20 cellular contexts compared by ENCODE assay signal in the genomic region with DNA sequence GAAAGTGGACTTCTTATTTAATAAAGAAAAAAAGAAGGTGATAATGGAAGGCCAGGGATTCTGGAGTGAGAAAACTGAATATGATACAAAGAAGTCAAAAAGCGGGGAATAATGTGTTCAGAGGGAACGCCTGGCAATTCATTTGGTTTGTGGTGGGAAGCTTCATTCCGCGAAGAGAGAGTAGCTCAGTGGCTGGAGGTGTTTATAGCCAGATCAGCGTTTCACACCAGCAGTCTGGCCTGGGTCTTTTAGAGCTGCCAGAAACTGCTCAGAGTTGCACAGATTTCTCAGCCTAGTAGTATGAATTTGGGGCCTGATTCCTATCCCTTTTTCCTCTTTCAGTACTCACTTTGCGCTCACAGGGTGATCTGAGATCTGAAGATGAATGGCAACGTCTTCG.
DNase-seq lines count a peak whose midpoint lies in the region; ATAC-seq and TF ChIP-seq lines count a peak whose summit lies in the region.
"Had no signal": no experiment of that assay in that cellular context is flagged by ENCODE, and none has a peak within 500 bp of the region (broad histone marks: within the 10 kb centered on the region; RNA-seq: fewer than 3 reads in every experiment).

No MANE protein-coding gene starts in this region.

- no peaks in the 10 kb centered on the region for H3K79me2 ChIP-seq in PC-3 (ENCODE audit: low read length)

- H3K9me3 ChIP-seq in heart right ventricle (no peaks in the 10 kb centered on the region), PC-3 (ENCODE audit: low read length) (no peaks in the 10 kb centered on the region)
- H3K9me3 ChIP-seq: adrenal gland, mucosa of descending colon had no signal

- peak overlapping the region; percentile 79 to 93 (median 88) for H3K27ac Mint-ChIP-seq in nephron
- no peak overlapping the region for H3K27ac Mint-ChIP-seq in T-helper 2 cell treated with Interferon-gamma antibody and Interleukin-4, amounts not matched to agents 5 μg/mL and 100 μg/mL, for 36 hours
- H3K27ac Mint-ChIP-seq: activated T-helper 17 cell treated with anti-CD3 and anti-CD28 coated beads, Interleukin-2, amount 50 U/mL, for 72 hours; CD14-positive monocyte had no signal

- ATAC-seq in heart right ventricle: peak in 1 of 8 donors; percentile 23
- no peak for ATAC-seq in left ventricle myocardium superior
- no peak for ATAC-seq in GM21717 (IDR thresholded peaks at IDR 0.05; ENCODE audit: unreplicated experiment)
- ATAC-seq in HG03432 (IDR thresholded peaks at IDR 0.05; ENCODE audit: unreplicated experiment): no peak
- ATAC-seq in PC-3: no peak
- ATAC-seq: activated T-helper 17 cell treated with anti-CD3 and anti-CD28 coated beads, Interleukin-2, amount 50 U/mL, for 72 hours; foreskin keratinocyte; left cardiac atrium; mucosa of descending colon had no signal

- H3K36me3 ChIP-seq in heart right ventricle: no peaks in the 10 kb centered on the region
- no peaks in the 10 kb centered on the region for H3K36me3 ChIP-seq in PC-3 (ENCODE audit: low read depth, low read length)
- H3K36me3 ChIP-seq: adrenal gland had no signal

- H4K20me1 ChIP-seq in PC-3 (ENCODE audit: low read length): no peaks in the 10 kb centered on the region

- 63 to 71% methylated on average over 8 of the region's 8 CpGs for WGBS in heart right ventricle, 2 donors

- no peaks in the 10 kb centered on the region for H3K36me3 Mint-ChIP-seq in nephron (ENCODE audit: low read depth)
- H3K36me3 Mint-ChIP-seq in T-helper 2 cell treated with Interferon-gamma antibody and Interleukin-4, amounts not matched to agents 5 μg/mL and 100 μg/mL, for 36 hours (ENCODE audit: low read depth): no peaks in the 10 kb centered on the region
- H3K36me3 Mint-ChIP-seq: CD14-positive monocyte had no signal

- no TSS peak for BruUV-seq in PC-3 (replicated peaks; lab: Mats Ljungman, UMichigan)

- H3K9me3 Mint-ChIP-seq in nephron: no peaks in the 10 kb centered on the region
- no peaks in the 10 kb centered on the region for H3K9me3 Mint-ChIP-seq in T-helper 2 cell treated with Interferon-gamma antibody and Interleukin-4, amounts not matched to agents 5 μg/mL and 100 μg/mL, for 36 hours
- H3K9me3 Mint-ChIP-seq: activated T-helper 17 cell treated with anti-CD3 and anti-CD28 coated beads, Interleukin-2, amount 50 U/mL, for 72 hours; CD14-positive monocyte had no signal

- H3K27me3 ChIP-seq in heart right ventricle: no peaks in the 10 kb centered on the region
- H3K27me3 ChIP-seq in PC-3 (ENCODE audit: low read length): no peaks in the 10 kb centered on the region
- H3K27me3 ChIP-seq: adrenal gland, foreskin keratinocyte had no signal

- H3K27ac ChIP-seq in heart right ventricle: peak overlapping the region in 8 of 10 donors; percentile 19 to 70 (median 46)
- peak overlapping the region; percentile 16 for H3K27ac ChIP-seq in caudate nucleus (ENCODE audit: low read depth, low read length)
- no peak overlapping the region for H3K27ac ChIP-seq in PC-3 (ENCODE audit: low read length)
- H3K27ac ChIP-seq: adrenal gland, foreskin keratinocyte had no signal

- intact Hi-C loops in heart right ventricle (cut with DNase I) (no loop called here), left ventricle myocardium superior (cut with micrococcal nuclease) (no loop called here), PC-3 (cut with micrococcal nuclease) (no loop called here)

- H3K4me2 ChIP-seq in PC-3 (ENCODE audit: low read length): no peak overlapping the region

- H3K4me1 ChIP-seq in heart right ventricle (peaks cover 20 to 100% (median 96%) of the 10 kb centered on the region in 9 donors), PC-3 (ENCODE audit: insufficient read depth, low read length) (peaks cover 15% of the 10 kb centered on the region)

- H3K9ac ChIP-seq in PC-3 (ENCODE audit: low read length): no peak overlapping the region

- no peaks in the 10 kb centered on the region for H3F3A ChIP-seq in PC-3 (ENCODE audit: low read length, unreplicated experiment)

- DNase-seq in heart right ventricle: no peak
- no peak for DNase-seq in left ventricle myocardium superior
- no peak for DNase-seq in caudate nucleus (lab: John Stamatoyannopoulos, UW)
- no peak for DNase-seq in PC-3
- DNase-seq in T-helper 2 cell treated with Interferon-gamma antibody and Interleukin-4, amounts not matched to agents 5 μg/mL and 100 μg/mL, for 36 hours (ENCODE audit: low spot score): no peak
- DNase-seq: activated CD4-positive, CD25-positive, alpha-beta regulatory T cell treated with anti-CD3 and anti-CD28 coated beads, Interleukin-2, amount 50 U/mL, for 72 hours; adrenal gland; foreskin keratinocyte; GDM1; left cardiac atrium; mucosa of descending colon; NCI-H1417; NCI-H2171; occipital lobe; stimulated activated CD4-positive, alpha-beta T cell treated with anti-CD3 and anti-CD28 coated beads, Interleukin-2, amount 100 ng/mL, for 48 hours had no signal

- H3K4me3 ChIP-seq in heart right ventricle (no peak overlapping the region), PC-3 (ENCODE audit: low read length) (no peak overlapping the region)
- H3K4me3 ChIP-seq: adrenal gland, mucosa of descending colon had no signal

- TF ChIP-seq CTCF in heart right ventricle (IDR thresholded peaks at IDR 0.05): no peak
- TF ChIP-seq CTCF in nephron (IDR thresholded peaks at IDR 0.05; ENCODE audit: unreplicated experiment in 3 of 3): no peak
- TF ChIP-seq CTCF in PC-3 (conservative IDR thresholded peaks at IDR 0.05; ENCODE audit: low read depth, low read length): no peak

- peaks cover 81% of the 10 kb centered on the region for H3K4me1 Mint-ChIP-seq in nephron
- peaks cover 4% of the 10 kb centered on the region for H3K4me1 Mint-ChIP-seq in T-helper 2 cell treated with Interferon-gamma antibody and Interleukin-4, amounts not matched to agents 5 μg/mL and 100 μg/mL, for 36 hours (ENCODE audit: low read depth)

- H3K27me3 Mint-ChIP-seq in nephron (ENCODE audit: low read depth): no peaks in the 10 kb centered on the region
- H3K27me3 Mint-ChIP-seq in T-helper 2 cell treated with Interferon-gamma antibody and Interleukin-4, amounts not matched to agents 5 μg/mL and 100 μg/mL, for 36 hours (ENCODE audit: low read depth): peaks cover 28% of the 10 kb centered on the region

- CTCF ChIA-PET in PC-3 (lab: Charles Lee): no interaction called here

- no peaks in the 10 kb centered on the region for H3K9me2 ChIP-seq in PC-3 (replicated peaks; ENCODE audit: low read length)

- no peak overlapping the region for H2AFZ ChIP-seq in PC-3 (ENCODE audit: low read length)

- no peak overlapping the region for H3K4me3 Mint-ChIP-seq in nephron
- H3K4me3 Mint-ChIP-seq in T-helper 2 cell treated with Interferon-gamma antibody and Interleukin-4, amounts not matched to agents 5 μg/mL and 100 μg/mL, for 36 hours: no peak overlapping the region
- H3K4me3 Mint-ChIP-seq: activated T-helper 17 cell treated with anti-CD3 and anti-CD28 coated beads, Interleukin-2, amount 50 U/mL, for 72 hours; CD14-positive monocyte had no signal

- POLR2A ChIA-PET in PC-3 (lab: Charles Lee; ENCODE audit: unreplicated experiment): no interaction called here
